In genomic region chr12:110661337-110661972, GRCh38 we compare ENCODE assay signal across 8 cellular contexts. TPM values are rescaled to one million over a fixed set of nuclear protein-coding genes. Genes with fewer than 3 reads are reported as not detected.
A peak's percentile ranks its signal among the peaks of the same experiment; 100 is the strongest.
DNase-seq lines count a peak whose midpoint lies in the region; ATAC-seq and TF ChIP-seq lines count a peak whose summit lies in the region.

No MANE protein-coding gene starts in this region.

- no peak overlapping the region for H3K4me3 ChIP-seq in coronary artery
- H3K4me3 ChIP-seq in endodermal cell (ENCODE audit: low read length), result no peak overlapping the region

- H3K9me3 Mint-ChIP-seq in activated T-helper 2 cell treated with anti-CD3 and anti-CD28 coated beads, Interferon-gamma antibody, Interleukin-2, Interleukin-4, amounts not matched to agents 10 μg/mL and 5 μg/mL and 100 μg/mL, durations not matched to agents 14 hours and 24 hours and 36 hours, result peaks cover 23% of the 10 kb centered on the region
- H3K9me3 Mint-ChIP-seq in endodermal cell, result no peaks in the 10 kb centered on the region

- WGBS in endodermal cell (ENCODE audit: insufficient coverage in 1 of 2, insufficient read length in 1 of 2), 2 experiments, result 85 to 91% methylated on average over 21 to 23 of the region's 23 CpGs

- peak; percentile 82 for ATAC-seq in GM21367 (IDR thresholded peaks at IDR 0.05; ENCODE audit: unreplicated experiment)
- peak; percentile 79 for ATAC-seq in HG03565 (IDR thresholded peaks at IDR 0.05; ENCODE audit: unreplicated experiment)

- intact Hi-C loops in activated T-helper 2 cell treated with anti-CD3 and anti-CD28 coated beads, Interferon-gamma antibody, Interleukin-2, Interleukin-4, amounts not matched to agents 10 μg/mL and 5 μg/mL and 100 μg/mL, durations not matched to agents 14 hours and 24 hours and 36 hours (cut with micrococcal nuclease), result no loop called here

- no peaks in the 10 kb centered on the region for H3K27me3 Mint-ChIP-seq in activated T-helper 2 cell treated with anti-CD3 and anti-CD28 coated beads, Interferon-gamma antibody, Interleukin-2, Interleukin-4, amounts not matched to agents 10 μg/mL and 5 μg/mL and 100 μg/mL, durations not matched to agents 14 hours and 24 hours and 36 hours (ENCODE audit: low read depth)
- H3K27me3 Mint-ChIP-seq in endodermal cell (ENCODE audit: insufficient read depth), result no peaks in the 10 kb centered on the region

- no peak overlapping the region for H3K9ac ChIP-seq in endodermal cell (ENCODE audit: extremely low read depth, low read length, poor library complexity, severe bottlenecking)

- peaks cover 16% of the 10 kb centered on the region for H3K4me1 Mint-ChIP-seq in activated T-helper 2 cell treated with anti-CD3 and anti-CD28 coated beads, Interferon-gamma antibody, Interleukin-2, Interleukin-4, amounts not matched to agents 10 μg/mL and 5 μg/mL and 100 μg/mL, durations not matched to agents 14 hours and 24 hours and 36 hours (ENCODE audit: low read depth)
- no peaks in the 10 kb centered on the region for H3K4me1 Mint-ChIP-seq in endodermal cell

- in situ Hi-C loops in G401 (cut with HindIII; ENCODE audit: low sequenced_read_pairs), result no loop called here

- peak overlapping the region; percentile 71 for H3K4me3 Mint-ChIP-seq in activated T-helper 2 cell treated with anti-CD3 and anti-CD28 coated beads, Interferon-gamma antibody, Interleukin-2, Interleukin-4, amounts not matched to agents 10 μg/mL and 5 μg/mL and 100 μg/mL, durations not matched to agents 14 hours and 24 hours and 36 hours (ENCODE audit: low read depth)
- no peak overlapping the region for H3K4me3 Mint-ChIP-seq in endodermal cell

- TF ChIP-seq CTCF in coronary artery (IDR thresholded peaks at IDR 0.05), result no peak
- TF ChIP-seq CTCF in endodermal cell (conservative IDR thresholded peaks at IDR 0.05), result no peak

- no peaks in the 10 kb centered on the region for H3K36me3 ChIP-seq in endodermal cell (ENCODE audit: control insufficient read depth, insufficient read depth, low read length)

- H3K27me3 ChIP-seq in endodermal cell (ENCODE audit: control insufficient read depth, insufficient read depth, low read length, poor library complexity, severe bottlenecking), result no peaks in the 10 kb centered on the region

- DNase-seq in GDM1 (lab: John Stamatoyannopoulos, UW) (peak; percentile 66), G401 (ENCODE audit: low spot score) (no peak), coronary artery (ENCODE audit: low spot score) (no peak), endodermal cell (no peak)
- DNase-seq in activated T-helper 2 cell treated with anti-CD3 and anti-CD28 coated beads, Interferon-gamma antibody, Interleukin-2, Interleukin-4, amounts not matched to agents 10 μg/mL and 5 μg/mL and 100 μg/mL, durations not matched to agents 14 hours and 24 hours and 36 hours (ENCODE audit: low spot score), result peak; percentile 31
- DNase-seq in stimulated activated CD4-positive, alpha-beta T cell treated with anti-CD3 and anti-CD28 coated beads, Interleukin-2, amount 100 ng/mL, for 24 hours, result peak; percentile 43 to 65

- no peaks in the 10 kb centered on the region for H3K4me1 ChIP-seq in endodermal cell (ENCODE audit: control insufficient read depth, insufficient read depth, low read length)

- no peak overlapping the region for H3K27ac ChIP-seq in coronary artery
- H3K27ac ChIP-seq in endodermal cell (ENCODE audit: low read depth, low read length), result no peak overlapping the region

- H3K27ac Mint-ChIP-seq in activated T-helper 2 cell treated with anti-CD3 and anti-CD28 coated beads, Interferon-gamma antibody, Interleukin-2, Interleukin-4, amounts not matched to agents 10 μg/mL and 5 μg/mL and 100 μg/mL, durations not matched to agents 14 hours and 24 hours and 36 hours, result peak overlapping the region; percentile 92
- no peak overlapping the region for H3K27ac Mint-ChIP-seq in endodermal cell

- peaks cover 7% of the 10 kb centered on the region for H3K9me3 ChIP-seq in endodermal cell (ENCODE audit: control insufficient read depth, low read length)

- H3K36me3 Mint-ChIP-seq in activated T-helper 2 cell treated with anti-CD3 and anti-CD28 coated beads, Interferon-gamma antibody, Interleukin-2, Interleukin-4, amounts not matched to agents 10 μg/mL and 5 μg/mL and 100 μg/mL, durations not matched to agents 14 hours and 24 hours and 36 hours (ENCODE audit: low read depth), result peaks cover 43% of the 10 kb centered on the region
- no peaks in the 10 kb centered on the region for H3K36me3 Mint-ChIP-seq in endodermal cell (ENCODE audit: low read depth)

RNA-seq across cellular contexts. Expression of gene HVCN1, which starts 27.5 kb away (rescaled TPM):
- 9.7 TPM in 2 replicates for total RNA-seq in activated T-helper 2 cell treated with anti-CD3 and anti-CD28 coated beads, Interferon-gamma antibody, Interleukin-2, Interleukin-4, amounts not matched to agents 10 μg/mL and 5 μg/mL and 100 μg/mL, durations not matched to agents 14 hours and 24 hours and 36 hours
- total RNA-seq in G401 (2014; rRNA removed; shearing (Covaris generic)), result not detected in 2 replicates
- 1 to 10 TPM; 8.8 to 9.5 TPM for total RNA-seq in endodermal cell
- polyA plus RNA-seq in endodermal cell (2013, experiment 1 of 2), result 9.3 TPM
- polyA plus RNA-seq in endodermal cell (2013, experiment 2 of 2), result 7.7 TPM

RNA-seq across cellular contexts. Expression of gene TCTN1, which starts 47.5 kb away (rescaled TPM):
- 5.1 and 6.6 TPM in 2 replicates for total RNA-seq in activated T-helper 2 cell treated with anti-CD3 and anti-CD28 coated beads, Interferon-gamma antibody, Interleukin-2, Interleukin-4, amounts not matched to agents 10 μg/mL and 5 μg/mL and 100 μg/mL, durations not matched to agents 14 hours and 24 hours and 36 hours
- total RNA-seq in G401 (2014; rRNA removed; shearing (Covaris generic)), result 24.8 and 28.4 TPM in 2 replicates
- 10 to 100 TPM; 29.5 to 44.9 TPM for total RNA-seq in endodermal cell
- polyA plus RNA-seq in endodermal cell (2013, experiment 1 of 2), result 41.6 TPM
- polyA plus RNA-seq in endodermal cell (2013, experiment 2 of 2), result 30.6 TPM

Comparison
In these comparisons a context has a peak if more than half of its experiments do, and no peak if none do; other contexts are left out.
1. DNase-seq: peak in GDM1 (single experiment), activated T-helper 2 cell treated with anti-CD3 and anti-CD28 coated beads, Interferon-gamma antibody, Interleukin-2, Interleukin-4, amounts not matched to agents 10 μg/mL and 5 μg/mL and 100 μg/mL, durations not matched to agents 14 hours and 24 hours and 36 hours (single experiment) and stimulated activated CD4-positive, alpha-beta T cell treated with anti-CD3 and anti-CD28 coated beads, Interleukin-2, amount 100 ng/mL, for 24 hours (2 of 2); none in G401 (single experiment), coronary artery (single experiment) and endodermal cell (single experiment).